ENCODE assay signal across 1 cellular context in the genomic region with DNA sequence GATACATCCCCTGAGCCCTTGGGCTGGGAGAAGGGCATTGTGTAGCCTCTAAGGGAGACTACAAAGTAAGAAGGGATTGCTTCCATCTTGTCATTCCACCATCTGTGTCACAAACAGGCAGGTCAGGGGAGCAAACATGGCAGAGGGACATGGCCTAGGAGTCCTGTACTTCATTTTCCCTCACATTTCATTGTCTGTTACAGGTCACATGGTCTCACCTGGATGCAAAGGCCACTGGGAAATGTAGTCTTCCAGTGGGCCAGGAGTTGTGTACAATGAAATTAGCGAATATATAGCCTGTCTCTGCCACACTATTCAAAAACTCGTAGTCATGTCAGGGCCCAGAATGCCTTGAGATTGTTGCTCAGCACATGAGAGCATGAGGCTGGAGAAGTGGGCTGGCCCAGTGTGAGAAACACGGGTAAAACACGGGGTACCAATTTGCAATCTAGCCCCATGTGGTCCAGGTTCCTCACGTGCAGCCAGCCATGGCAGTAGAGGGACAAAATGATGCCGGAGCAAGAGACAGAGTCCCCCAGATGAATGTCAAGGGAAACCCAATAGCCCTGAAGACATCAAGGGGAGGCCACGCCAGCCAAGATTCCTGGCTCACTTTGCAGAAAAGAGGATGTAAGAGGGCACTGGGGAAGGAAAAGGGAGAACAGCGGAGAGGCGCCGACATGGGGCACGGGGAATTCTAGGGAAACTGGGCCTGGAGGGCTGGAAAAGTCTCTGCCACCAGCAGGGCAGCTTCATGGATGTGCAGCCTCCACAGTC.
TF ChIP-seq lines count a peak whose summit lies in the region.

No MANE protein-coding gene starts in this region.

TF ChIP-seq in WTC11, 78 proteins besides CTCF, POLR2A, EP300 and RAD21 (continued from another document):
- TF ChIP-seq, protein P1, sequence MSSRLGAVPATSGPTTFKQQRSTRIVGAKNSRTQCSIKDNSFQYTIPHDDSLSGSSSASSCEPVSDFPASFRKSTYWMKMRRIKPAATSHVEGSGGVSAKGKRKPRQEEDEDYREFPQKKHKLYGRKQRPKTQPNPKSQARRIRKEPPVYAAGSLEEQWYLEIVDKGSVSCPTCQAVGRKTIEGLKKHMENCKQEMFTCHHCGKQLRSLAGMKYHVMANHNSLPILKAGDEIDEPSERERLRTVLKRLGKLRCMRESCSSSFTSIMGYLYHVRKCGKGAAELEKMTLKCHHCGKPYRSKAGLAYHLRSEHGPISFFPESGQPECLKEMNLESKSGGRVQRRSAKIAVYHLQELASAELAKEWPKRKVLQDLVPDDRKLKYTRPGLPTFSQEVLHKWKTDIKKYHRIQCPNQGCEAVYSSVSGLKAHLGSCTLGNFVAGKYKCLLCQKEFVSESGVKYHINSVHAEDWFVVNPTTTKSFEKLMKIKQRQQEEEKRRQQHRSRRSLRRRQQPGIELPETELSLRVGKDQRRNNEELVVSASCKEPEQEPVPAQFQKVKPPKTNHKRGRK (CRISPR knock-in tag; IDR thresholded peaks at IDR 0.05; ENCODE audit: borderline replicate concordance): no peak
- TF ChIP-seq, protein P2, sequence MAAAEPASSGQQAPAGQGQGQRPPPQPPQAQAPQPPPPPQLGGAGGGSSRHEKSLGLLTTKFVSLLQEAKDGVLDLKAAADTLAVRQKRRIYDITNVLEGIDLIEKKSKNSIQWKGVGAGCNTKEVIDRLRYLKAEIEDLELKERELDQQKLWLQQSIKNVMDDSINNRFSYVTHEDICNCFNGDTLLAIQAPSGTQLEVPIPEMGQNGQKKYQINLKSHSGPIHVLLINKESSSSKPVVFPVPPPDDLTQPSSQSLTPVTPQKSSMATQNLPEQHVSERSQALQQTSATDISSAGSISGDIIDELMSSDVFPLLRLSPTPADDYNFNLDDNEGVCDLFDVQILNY (CRISPR knock-in tag; IDR thresholded peaks at IDR 0.05): no peak
- TF ChIP-seq, protein P3, sequence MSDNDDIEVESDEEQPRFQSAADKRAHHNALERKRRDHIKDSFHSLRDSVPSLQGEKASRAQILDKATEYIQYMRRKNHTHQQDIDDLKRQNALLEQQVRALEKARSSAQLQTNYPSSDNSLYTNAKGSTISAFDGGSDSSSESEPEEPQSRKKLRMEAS (CRISPR knock-in tag; IDR thresholded peaks at IDR 0.05): 0 out of 2 replicates have a peak, but pooled peaks have one; percentile 20
- TF ChIP-seq, protein P4, sequence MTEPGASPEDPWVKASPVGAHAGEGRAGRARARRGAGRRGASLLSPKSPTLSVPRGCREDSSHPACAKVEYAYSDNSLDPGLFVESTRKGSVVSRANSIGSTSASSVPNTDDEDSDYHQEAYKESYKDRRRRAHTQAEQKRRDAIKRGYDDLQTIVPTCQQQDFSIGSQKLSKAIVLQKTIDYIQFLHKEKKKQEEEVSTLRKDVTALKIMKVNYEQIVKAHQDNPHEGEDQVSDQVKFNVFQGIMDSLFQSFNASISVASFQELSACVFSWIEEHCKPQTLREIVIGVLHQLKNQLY (CRISPR knock-in tag; IDR thresholded peaks at IDR 0.05): no peak
